ENCODE assay signal across 1 cellular context in the genomic region with DNA sequence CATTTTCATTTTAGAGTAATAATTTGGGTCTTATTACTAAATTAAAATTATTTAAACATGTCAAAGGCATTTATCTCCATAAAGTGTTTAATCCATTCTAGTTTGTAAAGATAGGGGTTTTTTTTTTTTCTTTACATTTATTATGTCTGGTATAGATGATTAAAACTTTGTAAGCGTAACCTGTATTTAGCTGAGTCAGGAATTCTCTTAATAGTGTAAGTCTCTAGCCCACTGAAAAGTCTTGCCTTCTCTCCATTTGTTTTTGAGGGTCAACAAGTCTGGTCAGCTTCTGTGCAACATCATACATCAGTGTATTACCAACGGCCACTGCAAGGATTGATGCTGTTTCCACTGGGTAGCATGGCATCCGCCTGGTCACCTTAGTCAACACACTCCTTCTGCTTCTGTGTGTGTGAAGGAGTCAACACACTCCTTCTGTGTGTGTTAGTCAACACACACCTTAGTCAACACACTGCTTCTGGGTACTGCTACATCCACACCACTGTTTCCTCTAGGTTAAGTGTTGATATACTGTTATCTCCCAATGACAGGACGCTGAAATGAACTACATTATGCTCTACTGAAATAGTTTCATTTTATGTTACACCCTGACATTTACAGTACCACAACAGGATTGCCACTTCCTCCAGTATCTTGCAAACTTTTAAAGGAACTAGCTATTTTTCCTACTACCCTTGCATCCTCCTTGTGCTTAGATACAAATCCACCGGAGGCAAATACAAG.
A peak's percentile ranks its signal among the peaks of the same experiment; 100 is the strongest.
TF ChIP-seq lines count a peak whose summit lies in the region.

No MANE protein-coding gene starts in this region.

TF ChIP-seq in HepG2, 621 proteins besides CTCF, POLR2A, EP300 and RAD21:
- no peak for TF ChIP-seq HHEX (CRISPR knock-in tag; IDR thresholded peaks at IDR 0.05)
- TF ChIP-seq MZF1 (CRISPR knock-in tag; IDR thresholded peaks at IDR 0.05; ENCODE audit: borderline replicate concordance) = no peak
- TF ChIP-seq, protein P1, sequence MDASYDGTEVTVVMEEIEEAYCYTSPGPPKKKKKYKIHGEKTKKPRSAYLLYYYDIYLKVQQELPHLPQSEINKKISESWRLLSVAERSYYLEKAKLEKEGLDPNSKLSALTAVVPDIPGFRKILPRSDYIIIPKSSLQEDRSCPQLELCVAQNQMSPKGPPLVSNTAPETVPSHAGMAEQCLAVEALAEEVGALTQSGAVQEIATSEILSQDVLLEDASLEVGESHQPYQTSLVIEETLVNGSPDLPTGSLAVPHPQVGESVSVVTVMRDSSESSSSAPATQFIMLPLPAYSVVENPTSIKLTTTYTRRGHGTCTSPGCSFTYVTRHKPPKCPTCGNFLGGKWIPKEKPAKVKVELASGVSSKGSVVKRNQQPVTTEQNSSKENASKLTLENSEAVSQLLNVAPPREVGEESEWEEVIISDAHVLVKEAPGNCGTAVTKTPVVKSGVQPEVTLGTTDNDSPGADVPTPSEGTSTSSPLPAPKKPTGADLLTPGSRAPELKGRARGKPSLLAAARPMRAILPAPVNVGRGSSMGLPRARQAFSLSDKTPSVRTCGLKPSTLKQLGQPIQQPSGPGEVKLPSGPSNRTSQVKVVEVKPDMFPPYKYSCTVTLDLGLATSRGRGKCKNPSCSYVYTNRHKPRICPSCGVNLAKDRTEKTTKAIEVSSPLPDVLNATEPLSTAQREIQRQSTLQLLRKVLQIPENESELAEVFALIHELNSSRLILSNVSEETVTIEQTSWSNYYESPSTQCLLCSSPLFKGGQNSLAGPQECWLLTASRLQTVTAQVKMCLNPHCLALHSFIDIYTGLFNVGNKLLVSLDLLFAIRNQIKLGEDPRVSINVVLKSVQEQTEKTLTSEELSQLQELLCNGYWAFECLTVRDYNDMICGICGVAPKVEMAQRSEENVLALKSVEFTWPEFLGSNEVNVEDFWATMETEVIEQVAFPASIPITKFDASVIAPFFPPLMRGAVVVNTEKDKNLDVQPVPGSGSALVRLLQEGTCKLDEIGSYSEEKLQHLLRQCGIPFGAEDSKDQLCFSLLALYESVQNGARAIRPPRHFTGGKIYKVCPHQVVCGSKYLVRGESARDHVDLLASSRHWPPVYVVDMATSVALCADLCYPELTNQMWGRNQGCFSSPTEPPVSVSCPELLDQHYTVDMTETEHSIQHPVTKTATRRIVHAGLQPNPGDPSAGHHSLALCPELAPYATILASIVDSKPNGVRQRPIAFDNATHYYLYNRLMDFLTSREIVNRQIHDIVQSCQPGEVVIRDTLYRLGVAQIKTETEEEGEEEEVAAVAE (CRISPR knock-in tag; IDR thresholded peaks at IDR 0.05; ENCODE audit: borderline replicate concordance) = no peak
- TF ChIP-seq MAFF (IDR thresholded peaks at IDR 0.05; ENCODE audit: low read depth, low read length) = peak; percentile 96
- TF ChIP-seq MAFK (conservative IDR thresholded peaks at IDR 0.05 in 1 of 2, IDR thresholded peaks at IDR 0.05 in 1 of 2; ENCODE audit: low read length in 2 of 2) = peak; percentile 93 to 98
- TF ChIP-seq, protein P2, sequence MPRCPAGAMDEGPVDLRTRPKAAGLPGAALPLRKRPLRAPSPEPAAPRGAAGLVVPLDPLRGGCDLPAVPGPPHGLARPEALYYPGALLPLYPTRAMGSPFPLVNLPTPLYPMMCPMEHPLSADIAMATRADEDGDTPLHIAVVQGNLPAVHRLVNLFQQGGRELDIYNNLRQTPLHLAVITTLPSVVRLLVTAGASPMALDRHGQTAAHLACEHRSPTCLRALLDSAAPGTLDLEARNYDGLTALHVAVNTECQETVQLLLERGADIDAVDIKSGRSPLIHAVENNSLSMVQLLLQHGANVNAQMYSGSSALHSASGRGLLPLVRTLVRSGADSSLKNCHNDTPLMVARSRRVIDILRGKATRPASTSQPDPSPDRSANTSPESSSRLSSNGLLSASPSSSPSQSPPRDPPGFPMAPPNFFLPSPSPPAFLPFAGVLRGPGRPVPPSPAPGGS (CRISPR knock-in tag; IDR thresholded peaks at IDR 0.05) = no peak
- no peak for TF ChIP-seq ZNF20 (CRISPR knock-in tag; IDR thresholded peaks at IDR 0.05)
- TF ChIP-seq, protein P3, sequence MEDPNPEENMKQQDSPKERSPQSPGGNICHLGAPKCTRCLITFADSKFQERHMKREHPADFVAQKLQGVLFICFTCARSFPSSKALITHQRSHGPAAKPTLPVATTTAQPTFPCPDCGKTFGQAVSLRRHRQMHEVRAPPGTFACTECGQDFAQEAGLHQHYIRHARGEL (CRISPR knock-in tag; IDR thresholded peaks at IDR 0.05) = no peak
- TF ChIP-seq MIER2 (CRISPR knock-in tag; IDR thresholded peaks at IDR 0.05) = no peak
- no peak for TF ChIP-seq ZNF343 (CRISPR knock-in tag; IDR thresholded peaks at IDR 0.05)
